In the genomic region with DNA sequence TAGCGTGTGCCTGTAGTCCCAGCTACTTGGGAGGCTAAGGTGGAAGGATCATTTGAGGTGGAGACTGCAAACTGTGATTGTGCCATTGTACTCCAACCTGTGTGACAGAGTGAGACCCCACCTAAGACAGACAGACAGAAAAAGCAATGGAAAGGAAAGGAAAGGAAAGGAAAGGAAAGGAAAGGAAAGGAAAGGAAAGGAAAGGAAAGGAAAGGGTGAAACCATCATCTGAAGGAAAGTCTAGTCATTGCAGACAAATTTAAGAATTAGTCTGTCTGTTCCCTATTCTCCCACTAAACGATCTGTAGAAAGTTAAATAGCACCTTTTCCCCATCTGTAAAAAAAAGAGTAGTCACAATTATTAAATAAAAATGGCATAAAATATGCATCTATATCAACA, we compare ENCODE assay signal across 3 cellular contexts.
"Had no signal": no experiment of that assay in that cellular context is flagged by ENCODE, and none has a peak within 500 bp of the region (broad histone marks: within the 10 kb centered on the region; RNA-seq: fewer than 3 reads in every experiment).

No MANE protein-coding gene starts in this region.

- ATAC-seq: GM12878 had no signal

- DNase-seq: GDM1, GF-D8 had no signal

- H3K4me3 ChIP-seq: GM12878 had no signal
